ENCODE assay signal across 21 cellular contexts in genomic region chr12:95484524-95484923, GRCh38. TPM values are rescaled to one million over a fixed set of nuclear protein-coding genes. Genes with fewer than 3 reads are reported as not detected.
DNase-seq lines count a peak whose midpoint lies in the region; ATAC-seq, FAIRE-seq and TF ChIP-seq lines count a peak whose summit lies in the region.
"Had no signal": no experiment of that assay in that cellular context is flagged by ENCODE, and none has a peak within 500 bp of the region (broad histone marks: within the 10 kb centered on the region; RNA-seq: fewer than 3 reads in every experiment).

No MANE protein-coding gene starts in this region.

- in situ Hi-C loops in KBM-7 (cut with MboI; ENCODE audit: low pct_unique_long_range_greater_than_20kb, low sequenced_read_pairs): no loop called here
- in situ Hi-C loops in HAP-1 (cut with MboI; ENCODE audit: low sequenced_read_pairs): no loop called here

- H3K4me1 Mint-ChIP-seq in activated T-cell treated with anti-CD3 and anti-CD28 coated beads, Interleukin-2, amount 50 U/mL, for 72 hours (ENCODE audit: low read depth): peaks cover 42% of the 10 kb centered on the region
- peaks cover 27% of the 10 kb centered on the region for H3K4me1 Mint-ChIP-seq in activated T-cell treated with anti-CD3 and anti-CD28 coated beads, Interleukin-2, amount 50 U/mL, for 4 hours (ENCODE audit: low read depth)

- no peak overlapping the region for H3K4me3 Mint-ChIP-seq in activated T-cell treated with anti-CD3 and anti-CD28 coated beads, Interleukin-2, amount 50 U/mL, for 72 hours
- no peak overlapping the region for H3K4me3 Mint-ChIP-seq in activated T-cell treated with anti-CD3 and anti-CD28 coated beads, Interleukin-2, amount 50 U/mL, for 4 hours
- H3K4me3 Mint-ChIP-seq: activated CD8-positive, alpha-beta memory T cell treated with anti-CD3 and anti-CD28 coated beads, Interleukin-2, amount 10 ng/mL, durations not matched to agents 7 days and 5 days had no signal

- no peaks in the 10 kb centered on the region for H3K9me3 Mint-ChIP-seq in activated T-cell treated with anti-CD3 and anti-CD28 coated beads, Interleukin-2, amount 50 U/mL, for 72 hours
- no peaks in the 10 kb centered on the region for H3K9me3 Mint-ChIP-seq in activated T-cell treated with anti-CD3 and anti-CD28 coated beads, Interleukin-2, amount 50 U/mL, for 4 hours

- H3K27me3 Mint-ChIP-seq in activated T-cell treated with anti-CD3 and anti-CD28 coated beads, Interleukin-2, amount 50 U/mL, for 72 hours (ENCODE audit: low read depth): no peaks in the 10 kb centered on the region
- no peaks in the 10 kb centered on the region for H3K27me3 Mint-ChIP-seq in activated T-cell treated with anti-CD3 and anti-CD28 coated beads, Interleukin-2, amount 50 U/mL, for 4 hours (ENCODE audit: low read depth)
- H3K27me3 Mint-ChIP-seq: activated CD8-positive, alpha-beta memory T cell treated with anti-CD3 and anti-CD28 coated beads, Interleukin-2, amount 10 ng/mL, durations not matched to agents 7 days and 5 days had no signal

- intact Hi-C loops in pancreas (cut with DNase I): no loop called here

- peak overlapping the region; percentile 38 for H3K27ac Mint-ChIP-seq in activated T-cell treated with anti-CD3 and anti-CD28 coated beads, Interleukin-2, amount 50 U/mL, for 72 hours
- H3K27ac Mint-ChIP-seq: activated CD8-positive, alpha-beta memory T cell treated with anti-CD3 and anti-CD28 coated beads, Interleukin-2, amount 10 ng/mL, durations not matched to agents 7 days and 5 days had no signal

- H3K9me3 ChIP-seq in pancreas (no peaks in the 10 kb centered on the region), HAP-1 (no peaks in the 10 kb centered on the region)
- H3K9me3 ChIP-seq: colonic mucosa had no signal

- H3K27me3 ChIP-seq in pancreas (no peaks in the 10 kb centered on the region), HAP-1 (ENCODE audit: low read depth) (no peaks in the 10 kb centered on the region)
- H3K27me3 ChIP-seq: colonic mucosa had no signal

- H3K27ac ChIP-seq in pancreas: no peak overlapping the region
- H3K27ac ChIP-seq: C4-2B, colonic mucosa, epithelial cell of prostate had no signal

- H3K36me3 ChIP-seq in pancreas (peaks cover 0 to 20% (median 0%) of the 10 kb centered on the region in 3 donors), HAP-1 (replicated peaks) (peaks cover 40% of the 10 kb centered on the region)
- H3K36me3 ChIP-seq: colonic mucosa had no signal

- H3K4me3 ChIP-seq in pancreas (no peak overlapping the region), HAP-1 (no peak overlapping the region)
- H3K4me3 ChIP-seq: colonic mucosa had no signal

- no peak for FAIRE-seq in pancreas (lab: Jason Lieb, UNC)
- FAIRE-seq: GM12892 had no signal

- DNase-seq in activated T-cell treated with anti-CD3 and anti-CD28 coated beads, Interleukin-2, amount 50 U/mL, for 72 hours: no peak
- DNase-seq in activated T-cell treated with anti-CD3 and anti-CD28 coated beads, Interleukin-2, amount 50 U/mL, for 4 hours: no peak
- DNase-seq in NCI-H2196 (lab: John Stamatoyannopoulos, UW; ENCODE audit: unreplicated experiment) (peak; percentile 27), dermis blood vessel endothelial cell (peak; percentile 43), pancreas (no peak), KBM-7 (no peak), HAP-1 (ENCODE audit: low spot score in 2 of 2) (no peak)
- DNase-seq in stimulated activated CD4-positive, alpha-beta T cell treated with anti-CD3 and anti-CD28 coated beads, Interleukin-12 subunit alpha, Interleukin-12 subunit beta, amount 100 ng/mL, for 4 hours: no peak
- DNase-seq: activated CD4-positive, CD25-positive, alpha-beta regulatory T cell treated with anti-CD3 and anti-CD28 coated beads, Interleukin-2, amount 50 U/mL, for 72 hours; activated CD8-positive, alpha-beta memory T cell treated with anti-CD3 and anti-CD28 coated beads, Interleukin-2, amount 10 ng/mL, durations not matched to agents 7 days and 5 days; activated effector memory CD4-positive, alpha-beta T cell treated with anti-CD3 and anti-CD28 coated beads, Interleukin-2, amount 50 U/mL, for 16 hours; aorta; colonic mucosa; DMS153; HCEC 1CT; NCI-H187 treated with DMSO at 0.1 percent for 48 hours; T1000 had no signal

- peaks cover 8 to 25% of the 10 kb centered on the region in 2 donors for H3K36me3 Mint-ChIP-seq in activated T-cell treated with anti-CD3 and anti-CD28 coated beads, Interleukin-2, amount 50 U/mL, for 72 hours (ENCODE audit: insufficient read depth in 2 of 2)
- peaks cover 34% of the 10 kb centered on the region for H3K36me3 Mint-ChIP-seq in activated T-cell treated with anti-CD3 and anti-CD28 coated beads, Interleukin-2, amount 50 U/mL, for 4 hours (ENCODE audit: insufficient read depth)

- no peak for TF ChIP-seq CTCF in pancreas (IDR thresholded peaks at IDR 0.05)

- H3K4me1 ChIP-seq in pancreas: peaks cover 6 to 17% (median 7%) of the 10 kb centered on the region in 3 donors
- no peaks in the 10 kb centered on the region for H3K4me1 ChIP-seq in HAP-1
- H3K4me1 ChIP-seq: colonic mucosa had no signal

- ATAC-seq in activated T-cell treated with anti-CD3 and anti-CD28 coated beads, Interleukin-2, amount 50 U/mL, for 72 hours (replicated peaks in 1 of 2): no peak
- no peak for ATAC-seq in activated T-cell treated with anti-CD3 and anti-CD28 coated beads, Interleukin-2, amount 50 U/mL, for 4 hours
- peak in 3 of 4 donors; percentile 12 to 40 (median 23) for ATAC-seq in pancreas
- ATAC-seq: activated CD8-positive, alpha-beta memory T cell treated with anti-CD3 and anti-CD28 coated beads, Interleukin-2, amount 10 ng/mL, durations not matched to agents 7 days and 5 days; left lobe of liver had no signal

RNA-seq across cellular contexts. Expression of gene METAP2, which starts 10.6 kb away (rescaled TPM):
- 100 to 1,000 TPM in 1 of 2 donors, 10 to 100 TPM in 1; 93.9 to 118 TPM for total RNA-seq in activated T-cell treated with anti-CD3 and anti-CD28 coated beads, Interleukin-2, amount 50 U/mL, for 72 hours
- total RNA-seq in activated T-cell treated with anti-CD3 and anti-CD28 coated beads, Interleukin-2, amount 50 U/mL, for 4 hours: 100 to 1,000 TPM; 131 to 150 (median 147) TPM
- 74.0 and 102 TPM in 2 replicates for total RNA-seq in dermis blood vessel endothelial cell
- total RNA-seq in pancreas: 10 to 100 TPM; 29.8 to 43.5 (median 31.6) TPM
- polyA plus RNA-seq in pancreas: 10 to 100 TPM; 22.4 to 57.2 TPM

Comparison
In these comparisons a context has a peak if more than half of its experiments do, and no peak if none do; other contexts are left out.
1. ATAC-seq: peak in pancreas (3 of 4); none in activated T-cell treated with anti-CD3 and anti-CD28 coated beads, Interleukin-2, amount 50 U/mL, for 72 hours (0 of 2) and activated T-cell treated with anti-CD3 and anti-CD28 coated beads, Interleukin-2, amount 50 U/mL, for 4 hours (0 of 2).
2. DNase-seq: peak in NCI-H2196 (single experiment) and dermis blood vessel endothelial cell (single experiment); none in activated T-cell treated with anti-CD3 and anti-CD28 coated beads, Interleukin-2, amount 50 U/mL, for 72 hours (0 of 2), activated T-cell treated with anti-CD3 and anti-CD28 coated beads, Interleukin-2, amount 50 U/mL, for 4 hours (single experiment), pancreas (0 of 6), KBM-7 (single experiment), stimulated activated CD4-positive, alpha-beta T cell treated with anti-CD3 and anti-CD28 coated beads, Interleukin-12 subunit alpha, Interleukin-12 subunit beta, amount 100 ng/mL, for 4 hours (single experiment) and HAP-1 (0 of 2).